In the genomic region with DNA sequence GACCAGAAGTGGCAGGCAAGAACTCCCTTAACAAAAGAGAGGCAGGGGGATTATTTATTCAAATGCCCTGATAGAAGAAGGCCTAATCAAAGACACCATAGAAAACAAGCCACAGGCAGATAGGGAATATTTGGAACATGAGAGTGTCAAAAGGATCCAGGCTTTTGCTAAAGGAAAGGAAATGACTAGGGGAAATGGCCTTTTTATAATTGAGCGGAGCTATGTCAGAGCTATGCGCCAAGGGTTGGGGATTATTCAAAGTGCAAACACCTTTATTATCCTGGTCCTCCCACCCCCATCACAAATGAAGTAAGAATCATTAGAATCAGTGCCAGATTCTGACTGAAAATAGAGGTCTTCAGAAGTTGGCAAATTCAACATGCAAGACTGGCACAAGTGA, we compare ENCODE assay signal across 24 cellular contexts. TPM values are rescaled to one million over a fixed set of nuclear protein-coding genes. Genes with fewer than 3 reads are reported as not detected.
"Had no signal": no experiment of that assay in that cellular context is flagged by ENCODE, and none has a peak within 500 bp of the region (broad histone marks: within the 10 kb centered on the region; RNA-seq: fewer than 3 reads in every experiment).

No MANE protein-coding gene starts in this region.

- H3K36me3 ChIP-seq: ascending aorta, breast epithelium, MG63, Peyer's patch, SJCRH30 had no signal

- H3K4me3 Mint-ChIP-seq: activated CD4-positive, alpha-beta T cell treated with anti-CD3 and anti-CD28 coated beads for 36 hours; activated CD8-positive, alpha-beta memory T cell treated with anti-CD3 and anti-CD28 coated beads, Interleukin-2, amount 10 ng/mL, durations not matched to agents 7 days and 5 days; activated naive CD4-positive, alpha-beta T cell treated with anti-CD3 and anti-CD28 coated beads, Interleukin-2, amount 50 U/mL, for 24 hours; activated T-cell treated with anti-CD3 and anti-CD28 coated beads, Interleukin-2, amount 50 U/mL, for 24 hours; activated T-helper 1 cell treated with anti-CD3 and anti-CD28 coated beads, Interleukin-12 subunit alpha, Interleukin-12 subunit beta, Interleukin-2, Interleukin-4 antibody, amounts not matched to agents 30 ng/mL and 10 ng/mL and 1 ng/mL, durations not matched to agents 14 hours and 24 hours and 36 hours had no signal

- H3K27me3 ChIP-seq: ascending aorta, breast epithelium, MG63, Peyer's patch, SJCRH30 had no signal

- H3K4me2 ChIP-seq: SK-N-SH had no signal

- H3K27ac Mint-ChIP-seq: activated CD4-positive, alpha-beta T cell treated with anti-CD3 and anti-CD28 coated beads for 36 hours; activated CD8-positive, alpha-beta memory T cell treated with anti-CD3 and anti-CD28 coated beads, Interleukin-2, amount 10 ng/mL, durations not matched to agents 7 days and 5 days; activated naive CD4-positive, alpha-beta T cell treated with anti-CD3 and anti-CD28 coated beads, Interleukin-2, amount 50 U/mL, for 24 hours; activated T-cell treated with anti-CD3 and anti-CD28 coated beads, Interleukin-2, amount 50 U/mL, for 24 hours; activated T-helper 1 cell treated with anti-CD3 and anti-CD28 coated beads, Interleukin-12 subunit alpha, Interleukin-12 subunit beta, Interleukin-2, Interleukin-4 antibody, amounts not matched to agents 30 ng/mL and 10 ng/mL and 1 ng/mL, durations not matched to agents 14 hours and 24 hours and 36 hours had no signal

- H3K4me1 Mint-ChIP-seq: activated CD4-positive, alpha-beta T cell treated with anti-CD3 and anti-CD28 coated beads for 36 hours; activated CD8-positive, alpha-beta memory T cell treated with anti-CD3 and anti-CD28 coated beads, Interleukin-2, amount 10 ng/mL, durations not matched to agents 7 days and 5 days; activated naive CD4-positive, alpha-beta T cell treated with anti-CD3 and anti-CD28 coated beads, Interleukin-2, amount 50 U/mL, for 24 hours had no signal

- H3K4me3 ChIP-seq: ascending aorta, breast epithelium, MG63, Peyer's patch, SJCRH30 had no signal

- H3K27ac ChIP-seq: ascending aorta, breast epithelium, KMS-11, Peyer's patch, RWPE1, SJCRH30, VCaP had no signal

- DNase-seq: activated CD4-positive, alpha-beta T cell treated with anti-CD3 and anti-CD28 coated beads for 36 hours; activated CD4-positive, alpha-beta T cell treated with anti-CD3 and anti-CD28 coated beads, Interleukin-2, amount 50 U/mL, for 1 hour; activated CD8-positive, alpha-beta memory T cell treated with anti-CD3 and anti-CD28 coated beads, Interleukin-2, amount 10 ng/mL, durations not matched to agents 7 days and 5 days; activated effector memory CD4-positive, alpha-beta T cell treated with Interleukin-2 at 50 U/mL for 16 hours; activated naive CD4-positive, alpha-beta T cell; activated T-cell treated with anti-CD3 and anti-CD28 coated beads, Interleukin-2, amount 50 U/mL, for 24 hours; amniotic stem cell; central memory CD4-positive, alpha-beta T cell; MG63; NCI-H1436 treated with DMSO at 0.1 percent for 48 hours; NCI-H2081; NCI-H446; Peyer's patch; Right ventricle myocardium superior; SK-N-SH; T-helper 1 cell had no signal

- H3K9me3 Mint-ChIP-seq: activated naive CD4-positive, alpha-beta T cell treated with anti-CD3 and anti-CD28 coated beads, Interleukin-2, amount 50 U/mL, for 24 hours; activated T-cell treated with anti-CD3 and anti-CD28 coated beads, Interleukin-2, amount 50 U/mL, for 24 hours; activated T-helper 1 cell treated with anti-CD3 and anti-CD28 coated beads, Interleukin-12 subunit alpha, Interleukin-12 subunit beta, Interleukin-2, Interleukin-4 antibody, amounts not matched to agents 30 ng/mL and 10 ng/mL and 1 ng/mL, durations not matched to agents 14 hours and 24 hours and 36 hours had no signal

- H3K4me1 ChIP-seq: ascending aorta, breast epithelium, Peyer's patch had no signal

- H3K9ac ChIP-seq: KMS-11, SK-N-SH had no signal

- H3K9me2 ChIP-seq: SK-N-SH had no signal

- H3K36me3 Mint-ChIP-seq: activated CD8-positive, alpha-beta memory T cell treated with anti-CD3 and anti-CD28 coated beads, Interleukin-2, amount 10 ng/mL, durations not matched to agents 7 days and 5 days; activated naive CD4-positive, alpha-beta T cell treated with anti-CD3 and anti-CD28 coated beads, Interleukin-2, amount 50 U/mL, for 24 hours had no signal

- H3K9me3 ChIP-seq: ascending aorta, breast epithelium, MG63, Peyer's patch, SK-N-SH had no signal

RNA-seq across cellular contexts. Expression of gene HOPX, which starts 8.6 kb away (rescaled TPM):
- total RNA-seq: SJCRH30 had no signal
